In the genomic region with DNA sequence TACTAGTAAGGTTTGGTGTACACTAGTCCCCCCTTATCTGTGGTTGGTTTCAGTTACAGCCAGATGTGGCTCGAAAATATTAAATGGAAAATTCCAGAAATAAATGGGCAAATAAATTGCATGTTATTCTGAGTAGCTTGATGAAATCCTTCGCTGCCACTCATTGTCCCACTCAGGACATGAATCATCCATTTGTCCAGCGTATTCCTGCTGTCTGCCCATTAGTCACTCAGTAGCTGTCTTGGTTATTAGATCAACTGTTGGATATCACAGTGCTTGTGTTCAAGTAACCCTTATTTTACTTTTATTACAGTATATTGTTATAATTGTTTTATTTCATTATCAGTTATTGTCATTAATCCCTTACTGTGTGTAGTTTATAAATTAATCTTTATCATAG, we compare ENCODE assay signal across 21 cellular contexts. TPM values are rescaled to one million over a fixed set of nuclear protein-coding genes. Genes with fewer than 3 reads are reported as not detected.
DNase-seq lines count a peak whose midpoint lies in the region; ATAC-seq and TF ChIP-seq lines count a peak whose summit lies in the region.
"Had no signal": no experiment of that assay in that cellular context is flagged by ENCODE, and none has a peak within 500 bp of the region (broad histone marks: within the 10 kb centered on the region; RNA-seq: fewer than 3 reads in every experiment).

No MANE protein-coding gene starts in this region.

- H2AFZ ChIP-seq in mammary epithelial cell (ENCODE audit: low read depth, low read length), result no peak overlapping the region
- H2AFZ ChIP-seq: GM23338 had no signal

- peak; percentile 55 for DNase-seq in A172 (ENCODE audit: low spot score)
- DNase-seq in LHCN-M2 (ENCODE audit: low read depth), result peak; percentile 87
- peak; percentile 70 for DNase-seq in mammary epithelial cell
- peak; percentile 29 for DNase-seq in foreskin melanocyte
- no peak for DNase-seq in stimulated activated CD4-positive, alpha-beta T cell treated with anti-CD3 and anti-CD28 coated beads, Interleukin-4, amount 100 ng/mL, for 1 hour
- no peak for DNase-seq in GM03348 (ENCODE audit: low spot score)
- DNase-seq in tibial nerve (ENCODE audit: low spot score in 2 of 2), result no peak
- DNase-seq: 8988T; activated B cell treated with CpG ODN at 0.5 μM for 24 hours; activated gamma-delta T cell treated with Interleukin-2 at 50 U/mL for 16 hours; DMS79; effector CD8-positive, alpha-beta T cell; NCI-H2029; NCI-H524 treated with DMSO at 0.1 percent for 48 hours; Peyer's patch; T-helper 1 cell had no signal

- WGBS in mammary epithelial cell (ENCODE audit: low coverage, missing lambda C conversion rate), result 21% methylated on average over 3 of the region's 3 CpGs
- 77 to 88% methylated on average over 3 of the region's 3 CpGs for WGBS in tibial nerve, 2 donors

- no peak for TF ChIP-seq POLR2A in tibial nerve (IDR thresholded peaks at IDR 0.05)

- H3K9ac ChIP-seq in mammary epithelial cell (ENCODE audit: insufficient read depth, low read length), result no peak overlapping the region

- no peaks in the 10 kb centered on the region for H3K27me3 ChIP-seq in mammary epithelial cell (ENCODE audit: insufficient read depth, low read length)
- no peaks in the 10 kb centered on the region for H3K27me3 ChIP-seq in tibial nerve
- H3K27me3 ChIP-seq: ascending aorta, Peyer's patch had no signal

- no peak for TF ChIP-seq CTCF in mammary epithelial cell (conservative IDR thresholded peaks at IDR 0.05 in 1 of 2, IDR thresholded peaks at IDR 0.05 in 1 of 2; ENCODE audit: extremely low read depth in 1 of 2, insufficient read depth in 1 of 2, low read depth in 1 of 2, low read length in 2 of 2)
- no peak for TF ChIP-seq CTCF in tibial nerve (IDR thresholded peaks at IDR 0.05)

- no peaks in the 10 kb centered on the region for H4K20me1 ChIP-seq in mammary epithelial cell (ENCODE audit: insufficient read depth, low read length)

- ATAC-seq in GM19023 (IDR thresholded peaks at IDR 0.05; ENCODE audit: unreplicated experiment), result no peak
- ATAC-seq: GM23338; stimulated activated memory B cell treated with anti-CD40 and anti-IgM and Interleukin-4, amounts not matched to agents 10 μg/mL and 1 μg/mL and 100 μg/mL, for 72 hours had no signal

- H3K4me3 ChIP-seq in mammary epithelial cell (replicated peaks in 1 of 3; ENCODE audit: insufficient read depth in 1 of 3, low read depth in 2 of 3, low read length in 3 of 3), result no peak overlapping the region
- no peak overlapping the region for H3K4me3 ChIP-seq in tibial nerve
- H3K4me3 ChIP-seq: ascending aorta, GM23338, Peyer's patch, skin epidermis had no signal

- H3K4me1 ChIP-seq in mammary epithelial cell (ENCODE audit: insufficient read depth, low read length), result no peaks in the 10 kb centered on the region
- no peaks in the 10 kb centered on the region for H3K4me1 ChIP-seq in tibial nerve
- H3K4me1 ChIP-seq: ascending aorta, Peyer's patch had no signal

- in situ Hi-C loops in mammary epithelial cell (cut with MboI; ENCODE audit: low sequenced_read_pairs in 2 of 2), result no loop called here

- CTCF ChIA-PET in mammary epithelial cell (lab: Charles Lee; ENCODE audit: low non-redundant PET), result no interaction called here

- intact Hi-C loops in mammary epithelial cell (cut with micrococcal nuclease), result no loop called here

- dilution Hi-C loops in mammary epithelial cell (cut with HindIII; ENCODE audit: low sequenced_read_pairs), result no loop called here

- H3K4me2 ChIP-seq in mammary epithelial cell (ENCODE audit: insufficient read depth, low read depth, low read length), result peak overlapping the region; percentile 28
- H3K4me2 ChIP-seq: GM23338 had no signal

- BruUV-seq in mammary epithelial cell (replicated peaks; lab: Mats Ljungman, UMichigan), result no TSS peak

- H3K9me3 ChIP-seq in mammary epithelial cell (replicated peaks; ENCODE audit: insufficient read depth, low read length), result no peaks in the 10 kb centered on the region
- H3K9me3 ChIP-seq in tibial nerve, result peaks cover 0 to 4% (median 0%) of the 10 kb centered on the region in 4 donors
- H3K9me3 ChIP-seq: Peyer's patch had no signal

- no peaks in the 10 kb centered on the region for H3K79me2 ChIP-seq in mammary epithelial cell (ENCODE audit: insufficient read depth, low read length)

- no peak for TF ChIP-seq EP300 in tibial nerve (IDR thresholded peaks at IDR 0.05)

- H3K27ac ChIP-seq in mammary epithelial cell (ENCODE audit: insufficient read depth, low read depth, low read length) (no peak overlapping the region), tibial nerve (no peak overlapping the region)
- H3K27ac ChIP-seq: ascending aorta, Peyer's patch, skin epidermis had no signal

- H3K36me3 ChIP-seq in mammary epithelial cell (ENCODE audit: insufficient read depth, low read length), result no peaks in the 10 kb centered on the region
- peaks cover 0 to 36% (median 0%) of the 10 kb centered on the region in 3 donors for H3K36me3 ChIP-seq in tibial nerve
- H3K36me3 ChIP-seq: Peyer's patch had no signal

RNA-seq across cellular contexts. Expression of a gene that starts 21.7 kb away (rescaled TPM):
- total RNA-seq in A172 (2014; rRNA removed; shearing (Covaris generic)), result 19.8 and 26.2 TPM in 2 replicates
- 11.5 and 12.1 TPM in 2 replicates for total RNA-seq in LHCN-M2 (2014; rRNA removed)
- 1.1 TPM for polyA plus RNA-seq in LHCN-M2 (2012)
- 10 to 100 TPM; 11.0 to 13.3 TPM for total RNA-seq in mammary epithelial cell
- polyA plus RNA-seq in mammary epithelial cell, result 1.5 TPM
- 3.7 TPM for polyA minus RNA-seq in mammary epithelial cell
- 10 to 100 TPM in 3 of 4 donors, 1 to 10 TPM in 1; 9.0 to 16.1 (median 13.0) TPM for total RNA-seq in tibial nerve

Comparison
In these comparisons a context has a peak if more than half of its experiments do, and no peak if none do; other contexts are left out.
1. DNase-seq: peak in A172 (single experiment), LHCN-M2 (single experiment), mammary epithelial cell (single experiment) and foreskin melanocyte (single experiment); none in stimulated activated CD4-positive, alpha-beta T cell treated with anti-CD3 and anti-CD28 coated beads, Interleukin-4, amount 100 ng/mL, for 1 hour (single experiment), GM03348 (single experiment) and tibial nerve (0 of 2).